In the genomic region with DNA sequence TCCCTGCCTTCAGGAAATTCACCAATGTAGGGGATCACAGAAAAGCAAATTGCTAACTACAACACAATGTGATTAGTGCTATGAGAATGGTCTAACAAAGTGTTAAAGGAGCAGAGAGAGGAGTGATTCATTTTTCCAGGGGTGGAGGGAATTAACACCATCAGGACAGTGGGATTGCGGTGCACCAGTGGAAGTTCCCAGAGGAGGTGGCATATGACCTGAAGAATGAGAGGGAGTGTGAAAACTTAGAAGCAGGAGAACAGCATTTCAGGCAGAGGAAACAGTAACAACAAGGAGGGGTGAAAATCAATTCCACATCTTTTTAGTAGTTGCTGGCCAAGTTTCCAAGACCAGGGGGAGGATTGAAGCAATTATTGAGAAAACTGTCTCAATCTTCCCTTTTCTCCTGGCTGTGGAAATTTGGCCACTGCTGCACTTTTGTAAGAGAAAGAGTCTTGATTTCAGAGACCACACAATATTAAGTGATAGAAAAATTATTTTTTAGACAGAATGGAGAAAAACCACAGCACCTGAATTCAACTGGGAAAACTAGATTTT, we compare ENCODE assay signal across 1 cellular context.
TF ChIP-seq lines count a peak whose summit lies in the region.

No MANE protein-coding gene starts in this region.

TF ChIP-seq in HEK293, 187 proteins besides CTCF, POLR2A, EP300 and RAD21 (continued from another document):
- no peak for TF ChIP-seq ZNF518A (tag by site-specific recombination; conservative IDR thresholded peaks at IDR 0.05; ENCODE audit: low read depth)
- TF ChIP-seq PRDM10 (tag by site-specific recombination; IDR thresholded peaks at IDR 0.05) = peak; percentile 78
